In the genomic region with DNA sequence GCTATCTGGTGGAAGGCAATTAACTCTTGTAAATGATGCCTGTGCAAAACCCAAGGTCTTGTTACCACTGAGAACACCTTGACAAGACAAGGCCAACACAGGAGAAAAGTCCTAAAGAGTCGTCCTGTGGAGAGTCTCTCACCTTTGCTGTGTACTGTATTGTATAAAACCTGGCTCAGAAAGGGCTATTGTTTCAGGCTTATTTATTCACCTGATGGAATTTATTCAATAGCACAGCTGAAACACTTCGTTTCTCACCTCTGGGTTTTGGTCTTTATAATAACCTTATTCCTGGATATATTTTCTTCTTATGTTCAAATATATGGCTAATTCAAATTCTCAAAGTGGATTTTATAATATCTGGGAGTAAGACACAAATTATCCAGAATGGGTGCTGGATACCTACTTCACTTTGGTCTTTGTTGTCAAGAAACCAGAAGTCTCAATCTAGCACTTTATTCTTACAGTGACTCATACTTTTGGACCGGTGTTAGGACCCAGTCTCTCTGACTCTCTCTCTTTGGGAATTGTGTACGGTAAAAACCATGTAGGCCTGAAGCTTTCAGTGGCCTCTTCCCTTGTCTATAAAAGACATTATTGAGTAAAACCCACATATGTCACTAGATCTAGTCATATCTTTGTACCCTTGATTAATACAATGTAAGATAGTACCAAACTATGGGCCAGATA, we compare ENCODE assay signal across 1 cellular context.
TF ChIP-seq lines count a peak whose summit lies in the region.

No MANE protein-coding gene starts in this region.

TF ChIP-seq in A549, 52 proteins besides CTCF, POLR2A, EP300 and RAD21:
- TF ChIP-seq RFX5 (IDR thresholded peaks at IDR 0.05) (no peak), FOSL2 (IDR thresholded peaks at IDR 0.05) (no peak), FOSL2 (CRISPR knock-in tag; IDR thresholded peaks at IDR 0.05) (peak; percentile 35; the same call in 1 of the 2 replicates)
